In the genomic region with DNA sequence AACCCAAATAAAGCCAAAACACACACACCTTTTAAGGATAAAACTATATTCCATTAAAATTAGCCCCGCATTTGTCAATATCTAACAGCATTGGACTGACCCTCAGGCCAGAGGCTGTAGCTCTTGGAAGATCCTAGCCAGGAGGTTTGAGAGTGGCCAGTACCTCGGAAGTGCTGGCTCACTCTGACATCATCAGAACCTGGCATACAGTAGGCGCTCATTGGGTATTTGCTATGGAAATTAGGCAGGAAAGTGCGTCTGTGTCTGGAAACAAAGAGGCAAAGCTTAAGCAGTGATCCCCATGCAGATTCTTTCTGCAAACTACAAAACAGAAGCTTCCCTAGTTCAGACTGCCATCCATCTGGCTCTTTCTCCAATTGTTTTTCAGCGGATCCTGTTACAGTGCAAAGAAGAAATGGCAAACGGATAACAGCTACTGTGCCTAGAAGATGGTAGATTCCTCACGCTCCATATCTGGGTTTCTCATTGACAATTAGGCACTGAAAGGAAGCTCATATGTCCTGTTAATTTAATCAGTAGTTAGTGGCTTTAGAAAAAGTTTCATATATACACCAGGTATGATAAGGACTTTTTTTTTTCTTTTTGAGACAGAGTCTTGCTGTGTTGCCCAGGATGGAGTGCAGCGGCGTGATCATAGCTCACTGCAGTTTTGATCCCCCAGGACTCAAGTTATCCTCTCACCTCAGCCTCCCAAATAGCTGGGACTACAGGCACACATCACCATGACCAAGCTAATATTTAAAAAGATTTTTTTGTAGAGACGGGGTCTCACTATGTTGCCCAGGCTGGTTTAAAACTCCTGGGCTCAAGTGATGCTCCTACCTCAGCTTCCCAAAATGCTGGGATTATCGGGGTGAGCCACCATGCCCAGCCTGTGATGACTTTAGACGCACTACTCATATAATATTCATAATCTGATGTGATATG, we compare ENCODE assay signal across 9 cellular contexts. TPM values are rescaled to one million over a fixed set of nuclear protein-coding genes. Genes with fewer than 3 reads are reported as not detected.
DNase-seq lines count a peak whose midpoint lies in the region; ATAC-seq, FAIRE-seq and TF ChIP-seq lines count a peak whose summit lies in the region.
"Had no signal": no experiment of that assay in that cellular context is flagged by ENCODE, and none has a peak within 500 bp of the region (broad histone marks: within the 10 kb centered on the region; RNA-seq: fewer than 3 reads in every experiment).

No MANE protein-coding gene starts in this region.

- in situ Hi-C loops in K562 (cut with MboI), result no loop called here

- H3K9ac ChIP-seq in KMS-11 (no peak overlapping the region; the same call in 1 of the 2 replicates), K562 (ENCODE audit: insufficient read depth in 1 of 2, low read depth in 2 of 2, low read length in 2 of 2) (peak overlapping the region; percentile 79 to 94; a peak in 3 of 4 replicates)

- H2AFZ ChIP-seq in KMS-11 (ENCODE audit: low read depth), result no peak overlapping the region
- H2AFZ ChIP-seq in K562 (ENCODE audit: low read depth, low read length), result peak overlapping the region; percentile 57

- 41% methylated on average over 12 of the region's 12 CpGs for WGBS in K562 (ENCODE audit: insufficient coverage, low coverage, missing lambda C conversion rate)

- peaks cover 19% of the 10 kb centered on the region for H3K27me3 Mint-ChIP-seq in nephron progenitor cell (ENCODE audit: low read depth, poor library complexity)

- no peaks in the 10 kb centered on the region for H3F3A ChIP-seq in DOHH2 (ENCODE audit: control insufficient read depth, insufficient read depth)

- peaks cover 36% of the 10 kb centered on the region for H3K27me3 ChIP-seq in DOHH2 (ENCODE audit: control insufficient read depth, low read length)
- no peaks in the 10 kb centered on the region for H3K27me3 ChIP-seq in KMS-11 (ENCODE audit: insufficient read depth, low read depth)
- H3K27me3 ChIP-seq in K562 (ENCODE audit: control insufficient read depth in 2 of 2, insufficient read depth in 2 of 2, low read length in 2 of 2), result no peaks in the 10 kb centered on the region

- H3K9me3 ChIP-seq in DOHH2 (ENCODE audit: control insufficient read depth, insufficient read depth, low read length) (no peaks in the 10 kb centered on the region), K562 (replicated peaks; ENCODE audit: control insufficient read depth, insufficient read depth, low read depth, low read length) (no peaks in the 10 kb centered on the region)

- H3K4me2 ChIP-seq in DOHH2 (ENCODE audit: low read length) (peak overlapping the region; percentile 79), KMS-11 (peak overlapping the region; percentile 67; the same call in 1 of the 2 replicates), K562 (ENCODE audit: insufficient read depth, low read length) (peak overlapping the region; percentile 94)

- ATAC-seq in K562, result peak; percentile 67
- no peak for ATAC-seq in HG02571 (IDR thresholded peaks at IDR 0.05; ENCODE audit: unreplicated experiment)
- ATAC-seq in HG03432 (IDR thresholded peaks at IDR 0.05; ENCODE audit: unreplicated experiment), result no peak
- ATAC-seq in GM18519 (IDR thresholded peaks at IDR 0.05; ENCODE audit: low FRiP score, unreplicated experiment), result no peak

- 0 out of 2 replicates have a peak, but pooled peaks cover 3% of the 10 kb centered on the region for H3K4me1 ChIP-seq in DOHH2 (ENCODE audit: control insufficient read depth, low read length)
- peaks cover 5% of the 10 kb centered on the region for H3K4me1 ChIP-seq in KMS-11 (ENCODE audit: low read depth, poor library complexity, severe bottlenecking)
- peaks cover 18 to 26% of the 10 kb centered on the region in 2 experiments for H3K4me1 ChIP-seq in K562 (replicated peaks in 1 of 2; ENCODE audit: control insufficient read depth in 2 of 2, insufficient read depth in 2 of 2, low read length in 2 of 2)

- no peaks in the 10 kb centered on the region for H3K9me3 Mint-ChIP-seq in nephron progenitor cell

- peak; percentile 30 to 77 (median 39) for DNase-seq in K562 (ENCODE audit: extremely low read depth in 1 of 4, low spot score in 3 of 4)
- no peak for DNase-seq in nephron progenitor cell
- no peak for DNase-seq in iPS-NIHi11 (ENCODE audit: low spot score)
- DNase-seq: NCI-H1436 treated with DMSO at 0.1 percent for 48 hours had no signal

- peak; percentile 19; the same call in 1 of the 2 replicates for TF ChIP-seq EP300 in K562 (IDR thresholded peaks at IDR 0.05; ENCODE audit: low read length)

- H3K9me1 ChIP-seq in K562 (ENCODE audit: control insufficient read depth, insufficient read depth, low read length), result no peaks in the 10 kb centered on the region

- H3K27ac ChIP-seq in DOHH2 (ENCODE audit: low read depth, low read length), result no peak overlapping the region
- H3K27ac ChIP-seq in KMS-11, result no peak overlapping the region
- H3K27ac ChIP-seq in K562 (ENCODE audit: extremely low read depth, low read depth, low read length), result peak overlapping the region; percentile 86

- H4K20me1 ChIP-seq in DOHH2 (ENCODE audit: control insufficient read depth, insufficient read depth, low read depth, low read length) (no peaks in the 10 kb centered on the region), KMS-11 (ENCODE audit: insufficient read depth) (no peaks in the 10 kb centered on the region), K562 (replicated peaks; ENCODE audit: control insufficient read depth, insufficient read depth, low read length) (no peaks in the 10 kb centered on the region; the same call in 1 of the 2 replicates)

- CTCF ChIA-PET in K562 (lab: Yijun Ruan, JAX; ENCODE audit: low intra/inter-chr PET ratio), result no interaction called here

- no TSS peak for BruUV-seq in K562 (replicated peaks; lab: Mats Ljungman, UMichigan)

- H3K36me3 ChIP-seq in DOHH2 (ENCODE audit: control insufficient read depth, low read length), result no peaks in the 10 kb centered on the region
- H3K36me3 ChIP-seq in KMS-11 (ENCODE audit: insufficient read depth), result no peaks in the 10 kb centered on the region
- peaks cover 48% of the 10 kb centered on the region for H3K36me3 ChIP-seq in K562 (ENCODE audit: control insufficient read depth, insufficient read depth, low read length)

- POLR2A ChIA-PET in K562 (lab: Yijun Ruan, JAX), result interaction anchor here (0.6 to 1.9 kb wide), 5 partner anchors 9 to 990 kb away, joined by 3 to 5 read pairs (median 4); no protein-coding TSS in a partner anchor

- peak overlapping the region; percentile 91 for H3K4me3 Mint-ChIP-seq in nephron progenitor cell

- no peak for TF ChIP-seq RAD21 in K562 (CRISPR knock-in tag; conservative IDR thresholded peaks at IDR 0.05 in 1 of 2, IDR thresholded peaks at IDR 0.05 in 1 of 2)

- peak overlapping the region; percentile 30 for H3K27ac Mint-ChIP-seq in nephron progenitor cell

- H3K9me2 ChIP-seq in DOHH2 (replicated peaks; ENCODE audit: control insufficient read depth, low read length), result no peaks in the 10 kb centered on the region

- TF ChIP-seq POLR2A in K562 (conservative IDR thresholded peaks at IDR 0.05), result peak; percentile 78

- peaks cover 35% of the 10 kb centered on the region for H3K4me1 Mint-ChIP-seq in nephron progenitor cell

- H3K79me2 ChIP-seq in DOHH2 (ENCODE audit: control insufficient read depth, low read length) (no peaks in the 10 kb centered on the region), KMS-11 (ENCODE audit: insufficient read depth, low read depth) (no peaks in the 10 kb centered on the region), K562 (ENCODE audit: control insufficient read depth, insufficient read depth, low read length) (peaks cover 66% of the 10 kb centered on the region)

- FAIRE-seq in K562 (lab: Jason Lieb, UNC), result peak; percentile 78

- TF ChIP-seq CTCF in DOHH2 (IDR thresholded peaks at IDR 0.05; ENCODE audit: low read depth, low read length, poor library complexity, severe bottlenecking), result no peak
- TF ChIP-seq CTCF in KMS-11 (conservative IDR thresholded peaks at IDR 0.05; ENCODE audit: low read depth, low read length), result no peak
- no peak for TF ChIP-seq CTCF in K562 (IDR thresholded peaks at IDR 0.05 in 2 of 3, conservative IDR thresholded peaks at IDR 0.05 in 1 of 3; ENCODE audit: insufficient read depth in 2 of 3, low read depth in 1 of 3, low read length in 3 of 3)
- TF ChIP-seq CTCF in nephron progenitor cell (IDR thresholded peaks at IDR 0.05), result no peak

- H3K4me3 ChIP-seq in DOHH2 (ENCODE audit: low read length), result no peak overlapping the region
- H3K4me3 ChIP-seq in KMS-11 (IDR thresholded peaks at IDR 0.05; ENCODE audit: insufficient read depth, low read depth, low read length), result no peak overlapping the region
- H3K4me3 ChIP-seq in K562, result peak overlapping the region; percentile 84

- intact Hi-C loops in K562 (cut with micrococcal nuclease), result loop anchor here (2.0 to 5.0 kb wide), 4 partner anchors 65 to 135 kb away; no protein-coding TSS in a partner anchor

- peaks cover 36% of the 10 kb centered on the region for H3K36me3 Mint-ChIP-seq in nephron progenitor cell (ENCODE audit: low read depth)

TF ChIP-seq in K562, 482 proteins besides CTCF, POLR2A, EP300 and RAD21 (continues in another document):
- TF ChIP-seq NFIC (IDR thresholded peaks at IDR 0.05) (0 out of 2 replicates have a peak, but pooled peaks have one; percentile 3), HNRNPK (IDR thresholded peaks at IDR 0.05; ENCODE audit: low read depth, low read length, poor library complexity, severe bottlenecking) (no peak)
- TF ChIP-seq, protein P1, sequence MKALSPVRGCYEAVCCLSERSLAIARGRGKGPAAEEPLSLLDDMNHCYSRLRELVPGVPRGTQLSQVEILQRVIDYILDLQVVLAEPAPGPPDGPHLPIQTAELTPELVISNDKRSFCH (CRISPR knock-in tag; IDR thresholded peaks at IDR 0.05), result no peak
- TF ChIP-seq, protein P1 (tag; IDR thresholded peaks at IDR 0.05), result no peak

RNA-seq across cellular contexts. Expression of gene PRKCQ, which starts 1.9 kb away (rescaled TPM):
- 22.7 and 27.9 TPM in 2 replicates for total RNA-seq in K562 (2011; cell fraction: chromatin; rRNA removed; ENCODE audit: low replicate concordance)
- total RNA-seq in K562 (2011; cell fraction: nucleolus; rRNA removed), result 13.4 and 13.5 TPM in 2 replicates
- total RNA-seq in K562 (2011; cell fraction: nucleoplasm; rRNA removed), result 12.6 and 14.3 TPM in 2 replicates
- total RNA-seq in K562 (2014; rRNA removed) (14.5 and 15.1 TPM in 2 replicates), K562 (2014; rRNA removed; fragmentation: Illumina TruSeq; extraction: Trizol) (17.1 and 19.2 TPM in 2 replicates), K562 (2015; rRNA removed; fragmentation: Illumina TruSeq; extraction: Trizol) (15.0 and 15.2 TPM in 2 replicates), K562 (2021) (13.6 and 14.6 TPM in 2 replicates)
- polyA plus RNA-seq in K562 (2011; rRNA removed) (21.4 and 23.3 TPM in 2 replicates), K562 (2014; fragmentation: Illumina TruSeq; extraction: Trizol) (17.8 and 18.4 TPM in 2 replicates), K562 (2014; fragmentation: Nextera tagmentation; extraction: Ambion mirVana) (1 to 10 TPM; 4.4 to 6.7 TPM), K562 (2014; rRNA removed) (11.4 and 11.9 TPM in 2 replicates)
- 9.7 and 15.2 TPM in 2 replicates for polyA plus RNA-seq in K562 (2011; cell fraction: cytosol; rRNA removed)
- 10.9 and 13.8 TPM in 2 replicates for polyA plus RNA-seq in K562 (2011; cell fraction: nucleus; rRNA removed)
- polyA plus RNA-seq in K562 (2012), result 9.8 and 12.5 TPM in 2 replicates
- 43.8 and 44.1 TPM in 2 replicates for polyA minus RNA-seq in K562 (2011; rRNA and poly(A)+ RNA removed)
- 13.0 and 13.3 TPM in 2 replicates for polyA minus RNA-seq in K562 (2011; cell fraction: cytosol; rRNA and poly(A)+ RNA removed)
- 9.7 and 15.8 TPM in 2 replicates for polyA minus RNA-seq in K562 (2011; cell fraction: nucleus; rRNA and poly(A)+ RNA removed)

Comparison
In these comparisons a context has a peak if more than half of its experiments do, and no peak if none do; other contexts are left out.
1. DNase-seq: peak in K562 (4 of 4); none in nephron progenitor cell (single experiment) and iPS-NIHi11 (single experiment).
2. Peak in every context shown above with its lines, with median percentiles within 50 percentile points of each other: H3K4me2 ChIP-seq.